Comparison of ENCODE assay signal across 8 cellular contexts in the genomic region with DNA sequence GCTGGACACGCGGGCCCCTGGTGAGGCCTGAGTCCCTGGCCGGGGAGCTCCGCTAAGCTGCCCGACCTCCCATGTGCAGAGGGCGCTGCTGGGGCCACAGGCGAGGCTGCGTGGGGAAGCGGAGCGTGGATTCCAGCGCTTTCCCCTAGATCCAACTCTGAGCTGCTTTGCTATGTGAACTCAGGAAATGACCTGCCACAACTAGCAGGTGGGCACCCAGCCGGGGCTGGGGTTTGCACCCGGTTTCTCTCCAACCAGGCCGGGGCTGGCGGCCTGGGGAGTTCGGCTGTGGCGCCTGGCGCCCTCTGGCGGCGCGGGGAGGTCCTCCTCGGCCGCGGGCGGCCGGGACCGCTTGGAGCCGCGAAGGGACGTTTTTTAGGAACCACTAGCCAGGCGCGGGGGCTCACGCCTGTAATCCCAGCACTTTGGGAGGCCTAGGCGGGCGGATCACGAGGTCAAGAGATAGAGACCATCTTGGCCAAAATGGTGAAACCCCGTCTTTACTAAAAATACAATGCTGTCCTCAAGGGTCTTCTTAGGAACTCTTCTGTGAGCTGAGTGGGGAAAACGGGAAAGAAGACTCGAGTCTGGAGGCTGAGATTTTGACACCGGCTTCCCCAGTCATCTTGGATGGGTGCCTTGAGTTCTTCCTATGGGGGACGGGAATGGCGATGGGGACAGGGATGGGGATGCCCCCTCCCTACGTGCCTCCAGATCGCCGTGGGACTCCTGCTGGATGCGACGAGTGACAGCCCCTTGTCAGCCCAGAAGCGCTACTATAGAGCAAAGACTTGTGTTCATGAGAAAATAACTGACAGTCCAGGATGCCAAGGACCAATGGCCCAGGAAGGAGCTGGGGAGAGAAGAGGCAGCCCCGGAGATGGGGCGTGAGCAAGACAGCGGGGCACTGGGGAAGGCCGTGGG. TPM values are rescaled to one million over a fixed set of nuclear protein-coding genes. Genes with fewer than 3 reads are reported as not detected.
DNase-seq lines count a peak whose midpoint lies in the region; ATAC-seq and TF ChIP-seq lines count a peak whose summit lies in the region.

No MANE protein-coding gene starts in this region.

- ATAC-seq in DND-41 (ENCODE audit: insufficient read depth, low read depth) (peak; percentile 86), HG02610 (IDR thresholded peaks at IDR 0.05; ENCODE audit: unreplicated experiment) (peak; percentile 87), body of pancreas (peak; percentile 92), HG02938 (IDR thresholded peaks at IDR 0.05; ENCODE audit: unreplicated experiment) (no peak)

- no peaks in the 10 kb centered on the region for H4K20me1 ChIP-seq in DND-41 (ENCODE audit: insufficient read depth, low read length)

- H2AFZ ChIP-seq in DND-41 (ENCODE audit: low read depth, low read length): no peak overlapping the region

- intact Hi-C loops in body of pancreas (cut with DNase I): no loop called here

- H3K4me3 ChIP-seq in DND-41 (ENCODE audit: low read depth in 1 of 2, low read length in 2 of 2): no peak overlapping the region
- no peak overlapping the region for H3K4me3 ChIP-seq in body of pancreas

- H3K4me1 ChIP-seq in DND-41 (ENCODE audit: insufficient read depth, low read length): no peaks in the 10 kb centered on the region
- H3K4me1 ChIP-seq in body of pancreas: peaks cover 24% of the 10 kb centered on the region

- H3K36me3 ChIP-seq in DND-41 (ENCODE audit: insufficient read depth, low read length) (no peaks in the 10 kb centered on the region), body of pancreas (replicated peaks in 1 of 2; ENCODE audit: insufficient read depth in 1 of 2, low read depth in 2 of 2) (no peaks in the 10 kb centered on the region)

- H3K9ac ChIP-seq in DND-41 (ENCODE audit: low read depth, low read length): no peak overlapping the region

- H3K27me3 ChIP-seq in DND-41 (ENCODE audit: insufficient read depth, low read length, poor library complexity) (no peaks in the 10 kb centered on the region), body of pancreas (no peaks in the 10 kb centered on the region)

- no peak for TF ChIP-seq POLR2A in body of pancreas (IDR thresholded peaks at IDR 0.05)

- no peaks in the 10 kb centered on the region for H3K79me2 ChIP-seq in DND-41 (ENCODE audit: insufficient read depth, low read length)

- TF ChIP-seq CTCF in DND-41 (IDR thresholded peaks at IDR 0.05; ENCODE audit: borderline replicate concordance, extremely low read depth, low read length, poor library complexity, severe bottlenecking) (peak; percentile 40), body of pancreas (IDR thresholded peaks at IDR 0.05) (peak; percentile 85 to 99 (median 91))

- no peaks in the 10 kb centered on the region for H3K9me3 ChIP-seq in DND-41 (ENCODE audit: insufficient read depth, low read length, severe bottlenecking)
- no peaks in the 10 kb centered on the region for H3K9me3 ChIP-seq in body of pancreas

- no peak overlapping the region for H3K4me2 ChIP-seq in DND-41 (ENCODE audit: insufficient read depth, low read length)

- H3K27ac ChIP-seq in DND-41 (ENCODE audit: low read length) (no peak overlapping the region), body of pancreas (peak overlapping the region in 3 of 4 donors; percentile 11 to 47 (median 27))

- DNase-seq in DND-41: peak; percentile 52
- DNase-seq in T-helper 9 cell: peak; percentile 71
- DNase-seq in body of pancreas: peak; percentile 63 to 80 (median 75)
- peak; percentile 62 for DNase-seq in kidney tubule cell (ENCODE audit: low spot score)
- peak; percentile 73 for DNase-seq in stimulated activated CD4-positive, alpha-beta T cell treated with anti-CD3 and anti-CD28 coated beads, Interleukin-4, amount 100 ng/mL, for 24 hours
- DNase-seq in NCI-H2081 (lab: John Stamatoyannopoulos, UW): no peak

- WGBS in body of pancreas, 2 donors: 32 to 55% methylated on average over 22 to 48 of the region's 52 CpGs

RNA-seq across cellular contexts. Expression of a gene that starts 12.6 kb away (rescaled TPM):
- 10 to 100 TPM; 34.2 to 52.4 TPM for total RNA-seq in body of pancreas

RNA-seq across cellular contexts. Expression of a gene that starts 22.5 kb away (rescaled TPM):
- 100 to 1,000 TPM; 138 to 153 TPM for total RNA-seq in body of pancreas

RNA-seq across cellular contexts. Expression of a gene that starts 29.3 kb away (rescaled TPM):
- total RNA-seq in body of pancreas: 100 to 1,000 TPM; 129 to 217 TPM

RNA-seq across cellular contexts. Expression of a gene that starts 29.6 kb away (rescaled TPM):
- total RNA-seq in body of pancreas: 1 to 10 TPM in 1 of 2 donors, under 1 TPM in 1; 0.99 to 8.0 TPM

Comparison
In these comparisons a context has a peak if more than half of its experiments do, and no peak if none do; other contexts are left out.
1. DNase-seq: peak in DND-41 (single experiment), T-helper 9 cell (single experiment), body of pancreas (4 of 4), kidney tubule cell (single experiment) and stimulated activated CD4-positive, alpha-beta T cell treated with anti-CD3 and anti-CD28 coated beads, Interleukin-4, amount 100 ng/mL, for 24 hours (single experiment); none in NCI-H2081 (0 of 2).